In genomic region chr10:79081353-79082034, GRCh38 we compare ENCODE assay signal across 8 cellular contexts. TPM values are rescaled to one million over a fixed set of nuclear protein-coding genes. Genes with fewer than 3 reads are reported as not detected.
DNase-seq lines count a peak whose midpoint lies in the region; ATAC-seq and TF ChIP-seq lines count a peak whose summit lies in the region.

No MANE protein-coding gene starts in this region.

- in situ Hi-C loops in Panc1 (cut with HindIII; ENCODE audit: low pct_unique_long_range_greater_than_20kb, low sequenced_read_pairs): no loop called here

- BruUV-seq in Panc1 (replicated peaks; lab: Mats Ljungman, UMichigan): no TSS peak

- H3K36me3 ChIP-seq in Panc1 (ENCODE audit: control insufficient read depth, insufficient read depth, low read length) (no peaks in the 10 kb centered on the region), fibroblast of lung (ENCODE audit: control insufficient read depth, insufficient read depth, low read length) (no peaks in the 10 kb centered on the region), psoas muscle (ENCODE audit: insufficient read depth in 1 of 2, low read depth in 1 of 2) (no peaks in the 10 kb centered on the region)

- no peak overlapping the region for H3K9ac ChIP-seq in fibroblast of lung (ENCODE audit: insufficient read depth, low read length)

- no peak for TF ChIP-seq CTCF in Panc1 (IDR thresholded peaks at IDR 0.05)
- no peak for TF ChIP-seq CTCF in fibroblast of lung (conservative IDR thresholded peaks at IDR 0.05 in 1 of 2, IDR thresholded peaks at IDR 0.05 in 1 of 2; ENCODE audit: low read depth in 1 of 2, low read length in 2 of 2)
- no peak for TF ChIP-seq CTCF in psoas muscle (IDR thresholded peaks at IDR 0.05)

- H3K27ac ChIP-seq in Panc1 (ENCODE audit: low read length) (peak overlapping the region; percentile 72), fibroblast of lung (ENCODE audit: insufficient read depth, low read length) (peak overlapping the region; percentile 67), psoas muscle (peak overlapping the region; percentile 91)

- peak overlapping the region; percentile 34 for H3K4me2 ChIP-seq in fibroblast of lung (ENCODE audit: extremely low read depth, insufficient read depth, low read length)

- WGBS in psoas muscle, 3 donors: 23 to 39% (median 25%) methylated on average over 12 of the region's 12 CpGs

- DNase-seq in Daoy (ENCODE audit: low read depth) (peak; percentile 88), Panc1 (ENCODE audit: low read depth, low spot score) (no peak), fibroblast of lung (ENCODE audit: low read depth in 2 of 2) (peak; percentile 85 to 97), psoas muscle (peak; percentile 82 to 92), sciatic nerve (ENCODE audit: low spot score) (no peak), HT-29 (ENCODE audit: low spot score) (no peak)
- no peak for DNase-seq in stimulated activated CD4-positive, alpha-beta T cell treated with anti-CD3 and anti-CD28 coated beads, Interleukin-2, amount 100 ng/mL, for 24 hours

- CTCF ChIA-PET in Panc1 (lab: Charles Lee): no interaction called here

- H3K4me1 ChIP-seq in Panc1 (ENCODE audit: control insufficient read depth, insufficient read depth, low read length) (peaks cover 100% of the 10 kb centered on the region), fibroblast of lung (ENCODE audit: control insufficient read depth, extremely low read depth, insufficient read depth, low read length) (peaks cover 70% of the 10 kb centered on the region), psoas muscle (peaks cover 88% of the 10 kb centered on the region)

- intact Hi-C loops in Panc1 (cut with micrococcal nuclease; ENCODE audit: unreplicated experiment) (no loop called here), psoas muscle (cut with DNase I) (loop anchor here (2.0 to 5.0 kb wide), 2 partner anchors 41 to 56 kb away; no protein-coding TSS in a partner anchor), sciatic nerve (cut with DNase I) (no loop called here)

- peak overlapping the region in 1 of 2 experiments; percentile 9; a peak in 1 of 4 replicates for H3K4me3 ChIP-seq in Panc1 (ENCODE audit: low read depth in 2 of 2, low read length in 2 of 2)
- H3K4me3 ChIP-seq in fibroblast of lung (replicated peaks in 1 of 4; ENCODE audit: control extremely low read depth in 1 of 4, insufficient read depth in 1 of 4, low read depth in 3 of 4, low read length in 4 of 4): no peak overlapping the region
- no peak overlapping the region for H3K4me3 ChIP-seq in psoas muscle

- H3K9me3 ChIP-seq in Panc1 (ENCODE audit: control insufficient read depth, insufficient read depth, low read depth, low read length) (no peaks in the 10 kb centered on the region), fibroblast of lung (ENCODE audit: control insufficient read depth, insufficient read depth, low read depth, low read length) (no peaks in the 10 kb centered on the region), psoas muscle (no peaks in the 10 kb centered on the region)

- no peaks in the 10 kb centered on the region for H3K27me3 ChIP-seq in Panc1 (ENCODE audit: control insufficient read depth, insufficient read depth, low read length)
- H3K27me3 ChIP-seq in fibroblast of lung (ENCODE audit: control insufficient read depth, insufficient read depth, low read length): no peaks in the 10 kb centered on the region
- H3K27me3 ChIP-seq in psoas muscle (ENCODE audit: insufficient read depth in 3 of 3, low read length in 2 of 3): no peaks in the 10 kb centered on the region

- no peak overlapping the region for H2AFZ ChIP-seq in fibroblast of lung (ENCODE audit: low read length)

- no peaks in the 10 kb centered on the region for H4K20me1 ChIP-seq in fibroblast of lung (ENCODE audit: control insufficient read depth, extremely low read depth, insufficient read depth, low read length)

- POLR2A ChIA-PET in Panc1 (lab: Charles Lee): no interaction called here

- peak; percentile 64 for ATAC-seq in Panc1
- peak; percentile 78 to 84 (median 82) for ATAC-seq in psoas muscle
- ATAC-seq in sciatic nerve: no peak
- no peak for ATAC-seq in GM18511 (IDR thresholded peaks at IDR 0.05; ENCODE audit: unreplicated experiment)

- peaks cover 100% of the 10 kb centered on the region for H3K79me2 ChIP-seq in fibroblast of lung (ENCODE audit: control insufficient read depth, insufficient read depth, low read length)

RNA-seq across cellular contexts. Expression of gene ZMIZ1, which starts 12.7 kb away (rescaled TPM):
- total RNA-seq in Daoy (2014; rRNA removed; shearing (Covaris generic)): 13.9 TPM in 2 replicates
- total RNA-seq in Panc1 (2021; ENCODE audit: unreplicated experiment) (34.2 TPM), fibroblast of lung (20.0 and 30.6 TPM in 2 replicates), psoas muscle (10 to 100 TPM; 30.0 to 37.6 (median 35.4) TPM), sciatic nerve (96.7 TPM)
- 29.1 TPM for polyA plus RNA-seq in Panc1 (2012; ENCODE audit: insufficient read length)
- polyA plus RNA-seq in fibroblast of lung (6.3 and 18.1 TPM in 2 replicates), psoas muscle (10 to 100 TPM; 10.4 to 24.3 (median 22.0) TPM)
- polyA plus RNA-seq in fibroblast of lung (2012): 23.2 and 46.8 TPM in 2 replicates
- 130 and 178 TPM in 2 replicates for polyA minus RNA-seq in fibroblast of lung (ENCODE audit: low replicate concordance)
- total RNA-seq in HT-29 (2014; rRNA removed; shearing (Covaris generic)): 21.0 and 27.5 TPM in 2 replicates

Comparison
In these comparisons a context has a peak if more than half of its experiments do, and no peak if none do; other contexts are left out.
1. DNase-seq: peak in Daoy (single experiment), fibroblast of lung (2 of 2) and psoas muscle (2 of 2); none in Panc1 (single experiment), sciatic nerve (single experiment), stimulated activated CD4-positive, alpha-beta T cell treated with anti-CD3 and anti-CD28 coated beads, Interleukin-2, amount 100 ng/mL, for 24 hours (0 of 2) and HT-29 (single experiment).
2. ATAC-seq: peak in Panc1 (single experiment) and psoas muscle (4 of 4); none in sciatic nerve (single experiment) and GM18511 (single experiment).
3. intact Hi-C loops: an anchor here in psoas muscle (2.0 to 5.0 kb wide); none called in Panc1 and sciatic nerve.
4. Peak in every context shown above with its lines, with median percentiles within 50 percentile points of each other: H3K27ac ChIP-seq.